In genomic region chr18:32803571-32803970, GRCh38 we compare ENCODE assay signal across 10 cellular contexts.
A peak's percentile ranks its signal among the peaks of the same experiment; 100 is the strongest.
DNase-seq lines count a peak whose midpoint lies in the region; ATAC-seq and TF ChIP-seq lines count a peak whose summit lies in the region.
"Had no signal": no experiment of that assay in that cellular context is flagged by ENCODE, and none has a peak within 500 bp of the region (broad histone marks: within the 10 kb centered on the region; RNA-seq: fewer than 3 reads in every experiment).

No MANE protein-coding gene starts in this region.

- no peak for TF ChIP-seq CTCF in GM12865 (IDR thresholded peaks at IDR 0.05; ENCODE audit: insufficient read depth, low read depth, low read length, missing control alignments)

- H3K4me3 ChIP-seq in GM12865 (ENCODE audit: low read depth, low read length): no peak overlapping the region
- H3K4me3 ChIP-seq: lung had no signal

- no peaks in the 10 kb centered on the region for H3K36me3 Mint-ChIP-seq in central memory CD8-positive, alpha-beta T cell (ENCODE audit: insufficient read depth)
- no peaks in the 10 kb centered on the region for H3K36me3 Mint-ChIP-seq in stimulated activated effector memory CD8-positive, alpha-beta T cell treated with anti-CD3 and anti-CD28 coated beads, Interleukin-12 subunit alpha, Interleukin-12 subunit beta, amount 100 ng/mL, for 72 hours

- no peaks in the 10 kb centered on the region for H3K9me3 Mint-ChIP-seq in central memory CD8-positive, alpha-beta T cell
- H3K9me3 Mint-ChIP-seq in stimulated activated effector memory CD8-positive, alpha-beta T cell treated with anti-CD3 and anti-CD28 coated beads, Interleukin-12 subunit alpha, Interleukin-12 subunit beta, amount 100 ng/mL, for 72 hours: peaks cover 13% of the 10 kb centered on the region

- no peaks in the 10 kb centered on the region for H3K4me1 Mint-ChIP-seq in central memory CD8-positive, alpha-beta T cell
- no peaks in the 10 kb centered on the region for H3K4me1 Mint-ChIP-seq in stimulated activated effector memory CD8-positive, alpha-beta T cell treated with anti-CD3 and anti-CD28 coated beads, Interleukin-12 subunit alpha, Interleukin-12 subunit beta, amount 100 ng/mL, for 72 hours

- DNase-seq in GM12865 (ENCODE audit: low read depth): peak; percentile 37
- DNase-seq in central memory CD8-positive, alpha-beta T cell (ENCODE audit: low spot score in 2 of 2): no peak
- DNase-seq in HPDE6-E6E7 (ENCODE audit: extremely low spot score): no peak
- DNase-seq in T-helper 1 cell: no peak
- DNase-seq in OCI-M1 (lab: John Stamatoyannopoulos, UW): no peak
- no peak for DNase-seq in stimulated activated effector memory CD8-positive, alpha-beta T cell treated with anti-CD3 and anti-CD28 coated beads, Interleukin-12 subunit alpha, Interleukin-12 subunit beta, amount 100 ng/mL, for 72 hours (ENCODE audit: low spot score in 2 of 2)
- DNase-seq: RPMI8226 had no signal

- no peak overlapping the region for H3K27ac Mint-ChIP-seq in central memory CD8-positive, alpha-beta T cell (ENCODE audit: low read depth)
- H3K27ac Mint-ChIP-seq in stimulated activated effector memory CD8-positive, alpha-beta T cell treated with anti-CD3 and anti-CD28 coated beads, Interleukin-12 subunit alpha, Interleukin-12 subunit beta, amount 100 ng/mL, for 72 hours: no peak overlapping the region

- H3K27me3 Mint-ChIP-seq in central memory CD8-positive, alpha-beta T cell: no peaks in the 10 kb centered on the region

- H3K4me3 Mint-ChIP-seq in central memory CD8-positive, alpha-beta T cell: no peak overlapping the region
- no peak overlapping the region for H3K4me3 Mint-ChIP-seq in stimulated activated effector memory CD8-positive, alpha-beta T cell treated with anti-CD3 and anti-CD28 coated beads, Interleukin-12 subunit alpha, Interleukin-12 subunit beta, amount 100 ng/mL, for 72 hours

- peak; percentile 89 for ATAC-seq in GM21390 (IDR thresholded peaks at IDR 0.05; ENCODE audit: unreplicated experiment)
- peak; percentile 83 for ATAC-seq in HG03175 (IDR thresholded peaks at IDR 0.05; ENCODE audit: unreplicated experiment)
- peak; percentile 43 for ATAC-seq in central memory CD8-positive, alpha-beta T cell (replicated peaks; ENCODE audit: extremely low read depth, poor library complexity, severe bottlenecking)
- ATAC-seq in stimulated activated effector memory CD8-positive, alpha-beta T cell treated with anti-CD3 and anti-CD28 coated beads, Interleukin-12 subunit alpha, Interleukin-12 subunit beta, amount 100 ng/mL, for 72 hours: no peak
